Comparison of ENCODE assay signal across 1 cellular context in the genomic region with DNA sequence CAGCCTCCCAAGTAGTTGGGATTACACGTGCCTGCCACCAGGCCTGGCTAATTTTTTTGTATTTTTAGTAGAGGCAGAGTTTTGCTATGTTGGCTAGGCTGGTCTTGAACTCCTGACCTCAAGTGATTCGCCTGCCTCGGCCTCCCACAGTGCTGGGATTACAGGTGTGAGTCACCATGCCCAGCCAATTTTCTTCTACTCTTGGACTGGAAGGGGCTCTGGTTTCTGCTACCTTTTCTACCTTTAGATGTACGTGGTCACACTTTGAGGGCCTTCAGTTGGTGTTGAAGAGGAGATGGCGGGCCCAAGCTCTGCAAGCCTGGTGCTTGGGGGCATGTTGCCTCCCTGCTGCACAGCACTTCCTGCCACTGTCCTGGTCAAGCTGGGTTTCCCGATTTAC.
TF ChIP-seq lines count a peak whose summit lies in the region.

No MANE protein-coding gene starts in this region.

TF ChIP-seq in H1, 55 proteins besides CTCF, POLR2A, EP300 and RAD21:
- no peak for TF ChIP-seq GABPA (IDR thresholded peaks at IDR 0.05; ENCODE audit: borderline replicate concordance, insufficient read depth, low read length)
- TF ChIP-seq RFX5 (IDR thresholded peaks at IDR 0.05; ENCODE audit: borderline replicate concordance, low read depth, low read length) = no peak
- no peak for TF ChIP-seq CEBPB (IDR thresholded peaks at IDR 0.05; ENCODE audit: low read depth, low read length)
- no peak for TF ChIP-seq SIRT6 (IDR thresholded peaks at IDR 0.05; ENCODE audit: low read length)
- TF ChIP-seq KDM5A (IDR thresholded peaks at IDR 0.05; ENCODE audit: low read length) = no peak
- TF ChIP-seq TEAD4 (IDR thresholded peaks at IDR 0.05; ENCODE audit: low read depth, low read length) = no peak
- TF ChIP-seq, protein P1, sequence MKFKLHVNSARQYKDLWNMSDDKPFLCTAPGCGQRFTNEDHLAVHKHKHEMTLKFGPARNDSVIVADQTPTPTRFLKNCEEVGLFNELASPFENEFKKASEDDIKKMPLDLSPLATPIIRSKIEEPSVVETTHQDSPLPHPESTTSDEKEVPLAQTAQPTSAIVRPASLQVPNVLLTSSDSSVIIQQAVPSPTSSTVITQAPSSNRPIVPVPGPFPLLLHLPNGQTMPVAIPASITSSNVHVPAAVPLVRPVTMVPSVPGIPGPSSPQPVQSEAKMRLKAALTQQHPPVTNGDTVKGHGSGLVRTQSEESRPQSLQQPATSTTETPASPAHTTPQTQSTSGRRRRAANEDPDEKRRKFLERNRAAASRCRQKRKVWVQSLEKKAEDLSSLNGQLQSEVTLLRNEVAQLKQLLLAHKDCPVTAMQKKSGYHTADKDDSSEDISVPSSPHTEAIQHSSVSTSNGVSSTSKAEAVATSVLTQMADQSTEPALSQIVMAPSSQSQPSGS (IDR thresholded peaks at IDR 0.05; ENCODE audit: low read length) = no peak
- TF ChIP-seq, protein P2, sequence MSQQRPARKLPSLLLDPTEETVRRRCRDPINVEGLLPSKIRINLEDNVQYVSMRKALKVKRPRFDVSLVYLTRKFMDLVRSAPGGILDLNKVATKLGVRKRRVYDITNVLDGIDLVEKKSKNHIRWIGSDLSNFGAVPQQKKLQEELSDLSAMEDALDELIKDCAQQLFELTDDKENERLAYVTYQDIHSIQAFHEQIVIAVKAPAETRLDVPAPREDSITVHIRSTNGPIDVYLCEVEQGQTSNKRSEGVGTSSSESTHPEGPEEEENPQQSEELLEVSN (IDR thresholded peaks at IDR 0.05) = no peak
- TF ChIP-seq CHD2 (IDR thresholded peaks at IDR 0.05; ENCODE audit: low read length) = no peak
- TF ChIP-seq HDAC6 (IDR thresholded peaks at IDR 0.05; ENCODE audit: low read depth, low read length) = no peak
- no peak for TF ChIP-seq SIX5 (IDR thresholded peaks at IDR 0.05; ENCODE audit: low read depth, low read length)
- TF ChIP-seq NRF1 (IDR thresholded peaks at IDR 0.05; ENCODE audit: low read depth, low read length) = no peak
- TF ChIP-seq BCL11A (IDR thresholded peaks at IDR 0.05; ENCODE audit: low read depth in 2 of 2, low read length in 2 of 2) = no peak
- no peak for TF ChIP-seq KDM1A (IDR thresholded peaks at IDR 0.05; ENCODE audit: borderline replicate concordance, low read length)
- no peak for TF ChIP-seq TCF12 (IDR thresholded peaks at IDR 0.05; ENCODE audit: low read depth, low read length)
- no peak for TF ChIP-seq RNF2 (IDR thresholded peaks at IDR 0.05; ENCODE audit: borderline replicate concordance, low read depth, low read length, missing control alignments, poor library complexity, severe bottlenecking)
- no peak for TF ChIP-seq CTBP2 (IDR thresholded peaks at IDR 0.05; ENCODE audit: borderline replicate concordance, insufficient read depth, insufficient read length, low read length)
